In the genomic region with DNA sequence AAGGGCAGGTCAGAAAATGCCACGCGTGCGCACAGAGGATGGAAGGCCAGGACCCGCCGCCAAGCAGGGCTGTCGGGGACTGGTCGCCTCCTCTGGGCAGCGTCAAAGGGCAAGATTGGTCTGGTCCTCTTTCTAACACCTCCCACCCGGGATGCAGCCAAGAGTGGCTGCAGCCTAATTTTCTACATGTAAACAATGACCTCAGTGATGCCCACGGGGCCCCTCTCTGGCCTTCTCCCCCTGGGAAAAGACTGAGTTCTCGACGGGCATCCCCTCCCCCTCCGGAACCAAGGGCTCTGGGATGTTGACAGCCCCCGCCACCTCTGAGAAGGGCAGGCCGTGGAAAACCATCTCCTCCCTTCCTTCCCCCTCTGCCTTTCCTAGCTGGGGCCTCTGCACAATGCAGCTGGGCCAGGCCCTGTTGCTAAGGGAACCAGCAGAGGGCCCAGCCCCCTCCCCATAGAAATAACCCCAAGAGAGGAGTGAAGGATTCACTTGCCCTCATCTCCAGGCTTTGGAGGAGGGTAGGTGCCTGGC, we compare ENCODE assay signal across 12 cellular contexts.
DNase-seq lines count a peak whose midpoint lies in the region; ATAC-seq and TF ChIP-seq lines count a peak whose summit lies in the region.
"Had no signal": no experiment of that assay in that cellular context is flagged by ENCODE, and none has a peak within 500 bp of the region (broad histone marks: within the 10 kb centered on the region; RNA-seq: fewer than 3 reads in every experiment).

No MANE protein-coding gene starts in this region.

- TF ChIP-seq CTCF in chondrocyte (IDR thresholded peaks at IDR 0.05) = no peak
- TF ChIP-seq CTCF in nephron progenitor cell (IDR thresholded peaks at IDR 0.05) = no peak

- H3K4me3 Mint-ChIP-seq in chondrocyte (ENCODE audit: unreplicated experiment) (peak overlapping the region; percentile 2), nephron progenitor cell (peak overlapping the region; percentile 16)
- H3K4me3 Mint-ChIP-seq in stimulated activated effector memory CD8-positive, alpha-beta T cell treated with anti-CD3 and anti-CD28 coated beads, Interleukin-12 subunit alpha, Interleukin-12 subunit beta, amount 100 ng/mL, for 72 hours = no peak overlapping the region
- H3K4me3 Mint-ChIP-seq: CD14-positive monocyte; stimulated activated naive CD8-positive, alpha-beta T cell treated with anti-CD3 and anti-CD28 coated beads, Interleukin-15, Interleukin-2, amounts not matched to agents 100 ng/mL and 50 ng/mL, for 24 hours had no signal

- H3K4me1 Mint-ChIP-seq in chondrocyte (ENCODE audit: low read depth) = peaks cover 63% of the 10 kb centered on the region
- H3K4me1 Mint-ChIP-seq in nephron progenitor cell = peaks cover 64% of the 10 kb centered on the region
- H3K4me1 Mint-ChIP-seq in stimulated activated effector memory CD8-positive, alpha-beta T cell treated with anti-CD3 and anti-CD28 coated beads, Interleukin-12 subunit alpha, Interleukin-12 subunit beta, amount 100 ng/mL, for 72 hours = peaks cover 7% of the 10 kb centered on the region

- H3K27ac Mint-ChIP-seq in chondrocyte (ENCODE audit: unreplicated experiment) (peak overlapping the region; percentile 94), nephron progenitor cell (no peak overlapping the region)
- H3K27ac Mint-ChIP-seq in stimulated activated effector memory CD8-positive, alpha-beta T cell treated with anti-CD3 and anti-CD28 coated beads, Interleukin-12 subunit alpha, Interleukin-12 subunit beta, amount 100 ng/mL, for 72 hours = no peak overlapping the region
- H3K27ac Mint-ChIP-seq: stimulated activated naive CD8-positive, alpha-beta T cell treated with anti-CD3 and anti-CD28 coated beads, Interleukin-15, Interleukin-2, amounts not matched to agents 100 ng/mL and 50 ng/mL, for 24 hours had no signal

- H3K9me3 Mint-ChIP-seq in chondrocyte (ENCODE audit: low read depth) (peaks cover 4% of the 10 kb centered on the region), nephron progenitor cell (peaks cover 3% of the 10 kb centered on the region)
- H3K9me3 Mint-ChIP-seq in stimulated activated effector memory CD8-positive, alpha-beta T cell treated with anti-CD3 and anti-CD28 coated beads, Interleukin-12 subunit alpha, Interleukin-12 subunit beta, amount 100 ng/mL, for 72 hours = no peaks in the 10 kb centered on the region
- H3K9me3 Mint-ChIP-seq: stimulated activated naive CD8-positive, alpha-beta T cell treated with anti-CD3 and anti-CD28 coated beads, Interleukin-15, Interleukin-2, amounts not matched to agents 100 ng/mL and 50 ng/mL, for 24 hours had no signal

- H3K27me3 Mint-ChIP-seq in chondrocyte (ENCODE audit: low read depth) (no peaks in the 10 kb centered on the region), nephron progenitor cell (ENCODE audit: low read depth, poor library complexity) (peaks cover 3% of the 10 kb centered on the region)

- ATAC-seq in stimulated activated effector memory CD8-positive, alpha-beta T cell treated with anti-CD3 and anti-CD28 coated beads, Interleukin-12 subunit alpha, Interleukin-12 subunit beta, amount 100 ng/mL, for 72 hours = no peak
- ATAC-seq: GM12878 had no signal

- DNase-seq in ACHN = peak; percentile 7
- DNase-seq in M059J (ENCODE audit: low read depth) = peak; percentile 77
- DNase-seq in chondrocyte (ENCODE audit: low spot score) = no peak
- DNase-seq in nephron progenitor cell = peak; percentile 23
- no peak for DNase-seq in HuH-7.5 (ENCODE audit: low spot score)
- no peak for DNase-seq in activated effector memory CD4-positive, alpha-beta T cell treated with Interleukin-2 at 50 U/mL for 16 hours
- no peak for DNase-seq in activated CD8-positive, alpha-beta memory T cell treated with anti-CD3 and anti-CD28 coated beads, Interleukin-2, amount 50 U/mL, for 4 hours
- no peak for DNase-seq in stimulated activated effector memory CD8-positive, alpha-beta T cell treated with anti-CD3 and anti-CD28 coated beads, Interleukin-12 subunit alpha, Interleukin-12 subunit beta, amount 100 ng/mL, for 72 hours (ENCODE audit: low spot score in 2 of 2)
- DNase-seq: activated CD4-positive, alpha-beta T cell treated with anti-CD3 and anti-CD28 coated beads for 1 hour had no signal

- H3K36me3 Mint-ChIP-seq in chondrocyte (ENCODE audit: low read depth) = no peaks in the 10 kb centered on the region
- H3K36me3 Mint-ChIP-seq in nephron progenitor cell (ENCODE audit: low read depth) = no peaks in the 10 kb centered on the region
- H3K36me3 Mint-ChIP-seq in stimulated activated effector memory CD8-positive, alpha-beta T cell treated with anti-CD3 and anti-CD28 coated beads, Interleukin-12 subunit alpha, Interleukin-12 subunit beta, amount 100 ng/mL, for 72 hours = no peaks in the 10 kb centered on the region
- H3K36me3 Mint-ChIP-seq: CD14-positive monocyte had no signal

- in situ Hi-C loops in ACHN (cut with HindIII; ENCODE audit: low pct_ligation_motif_present, low pct_unique_long_range_greater_than_20kb, low sequenced_read_pairs) = loop anchor here (25.0 kb wide), 1 partner anchor 278 kb away; no protein-coding TSS in a partner anchor

Comparison
In these comparisons a context has a peak if more than half of its experiments do, and no peak if none do; other contexts are left out.
1. DNase-seq: peak in ACHN (single experiment), M059J (single experiment) and nephron progenitor cell (single experiment); none in chondrocyte (single experiment), HuH-7.5 (single experiment), activated effector memory CD4-positive, alpha-beta T cell treated with Interleukin-2 at 50 U/mL for 16 hours (single experiment), activated CD8-positive, alpha-beta memory T cell treated with anti-CD3 and anti-CD28 coated beads, Interleukin-2, amount 50 U/mL, for 4 hours (single experiment) and stimulated activated effector memory CD8-positive, alpha-beta T cell treated with anti-CD3 and anti-CD28 coated beads, Interleukin-12 subunit alpha, Interleukin-12 subunit beta, amount 100 ng/mL, for 72 hours (0 of 2).